Comparison of ENCODE assay signal across 33 cellular contexts in the genomic region with DNA sequence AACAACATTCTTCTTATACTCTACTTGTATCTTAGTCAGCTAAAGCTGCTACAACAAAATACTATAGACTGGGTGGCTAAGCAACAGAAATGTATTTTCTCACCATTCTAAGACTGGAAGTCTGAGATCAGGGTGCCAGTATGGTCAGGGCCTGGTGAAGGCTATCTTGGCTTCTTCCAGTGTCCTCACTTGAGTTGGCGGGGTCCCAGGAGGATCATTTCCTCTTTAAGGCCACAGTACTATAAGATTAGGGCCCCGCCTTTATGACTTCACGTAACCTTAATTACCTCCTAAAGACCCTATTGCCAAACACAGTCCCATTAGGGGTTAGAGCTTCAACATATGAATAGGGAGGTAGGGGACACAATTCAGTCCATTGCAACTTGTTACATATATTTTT. TPM values are rescaled to one million over a fixed set of nuclear protein-coding genes. Genes with fewer than 3 reads are reported as not detected.
DNase-seq lines count a peak whose midpoint lies in the region; ATAC-seq, FAIRE-seq and TF ChIP-seq lines count a peak whose summit lies in the region.
"Had no signal": no experiment of that assay in that cellular context is flagged by ENCODE, and none has a peak within 500 bp of the region (broad histone marks: within the 10 kb centered on the region; RNA-seq: fewer than 3 reads in every experiment).

No MANE protein-coding gene starts in this region.

- dilution Hi-C loops in keratinocyte (cut with MboI; ENCODE audit: extremely low pct_ligation_motif_present, low sequenced_read_pairs), result no loop called here

- no peak for FAIRE-seq in keratinocyte (lab: Jason Lieb, UNC)
- FAIRE-seq: A549, astrocyte, HTR-8/SVneo had no signal

- DNase-seq in left cardiac atrium (peak; percentile 51), right atrium auricular region (ENCODE audit: low spot score) (no peak), NOMO-1 treated with dmso at 0.1 percent for 144 hours (lab: John Stamatoyannopoulos, UW; ENCODE audit: unreplicated experiment) (peak; percentile 36), keratinocyte (ENCODE audit: low read depth, low spot score) (no peak), vagina (ENCODE audit: extremely low spot score in 2 of 2) (no peak), superior temporal gyrus (ENCODE audit: extremely low spot score) (no peak), DMS53 (lab: John Stamatoyannopoulos, UW) (no peak)
- DNase-seq: activated CD4-positive, alpha-beta T cell treated with anti-CD3 and anti-CD28 coated beads, Interleukin-2, amount 50 U/mL, for 48 hours; activated CD4-positive, CD25-positive, alpha-beta regulatory T cell treated with anti-CD3 and anti-CD28 coated beads, Interleukin-2, amount 50 U/mL, for 72 hours; activated naive CD8-positive, alpha-beta T cell treated with anti-CD3 and anti-CD28 coated beads, Interleukin-2, amount 50 U/mL, for 24 hours; activated T-cell treated with anti-CD3 and anti-CD28 coated beads, Interleukin-2, amount 50 U/mL, for 72 hours; Calu3; colonic mucosa; effector CD4-positive, alpha-beta T cell; islet precursor cell; MM.1S; naive thymus-derived CD8-positive, alpha-beta T cell; NCI-H1436 treated with DMSO at 0.1 percent for 48 hours; NCI-H748 treated with DMSO at 0.1 percent for 48 hours; SK-N-SH; stimulated activated CD4-positive, alpha-beta T cell treated with anti-CD3 and anti-CD28 coated beads, Interleukin-12 subunit alpha, Interleukin-12 subunit beta, amount 100 ng/mL, for 4 hours; stimulated activated CD4-positive, alpha-beta T cell treated with anti-CD3 and anti-CD28 coated beads, Interleukin-4, amount 100 ng/mL, for 1 hour; T-helper 2 cell; transverse colon had no signal

- H3K27ac ChIP-seq in right atrium auricular region, result no peak overlapping the region
- H3K27ac ChIP-seq in keratinocyte (ENCODE audit: control insufficient read depth, insufficient read depth, low read length), result peak overlapping the region; percentile 65
- peak overlapping the region; percentile 2 for H3K27ac ChIP-seq in vagina
- H3K27ac ChIP-seq: A549, cardiac muscle cell, colonic mucosa, KMS-11, RWPE1, transverse colon had no signal

- peak overlapping the region; percentile 78 for H3K4me2 ChIP-seq in keratinocyte (ENCODE audit: control insufficient read depth, extremely low read depth, insufficient read depth, low read depth, low read length)
- H3K4me2 ChIP-seq: A549, KMS-11, SK-N-SH had no signal

- peak in 1 of 2 donors; percentile 15 for ATAC-seq in left cardiac atrium
- no peak for ATAC-seq in GM18870 (IDR thresholded peaks at IDR 0.05; ENCODE audit: unreplicated experiment)
- ATAC-seq: A549; activated naive CD8-positive, alpha-beta T cell treated with anti-CD3 and anti-CD28 coated beads, Interleukin-2, amount 50 U/mL, for 24 hours; activated T-cell treated with anti-CD3 and anti-CD28 coated beads, Interleukin-2, amount 50 U/mL, for 72 hours; naive thymus-derived CD8-positive, alpha-beta T cell; sciatic nerve had no signal

- H3K9ac ChIP-seq in keratinocyte (ENCODE audit: control insufficient read depth, extremely low read depth, insufficient read depth, low read length), result no peak overlapping the region
- H3K9ac ChIP-seq: KMS-11, SK-N-SH had no signal

- no peaks in the 10 kb centered on the region for H3K9me3 ChIP-seq in right atrium auricular region
- H3K9me3 ChIP-seq in keratinocyte (ENCODE audit: control insufficient read depth, low read depth, low read length), result no peaks in the 10 kb centered on the region
- no peaks in the 10 kb centered on the region for H3K9me3 ChIP-seq in vagina
- H3K9me3 ChIP-seq: A549, colonic mucosa, SK-N-SH, transverse colon had no signal

- H3K4me3 ChIP-seq in right atrium auricular region (no peak overlapping the region), keratinocyte (ENCODE audit: control insufficient read depth in 2 of 3, extremely low read depth in 1 of 3, insufficient read depth in 2 of 3, low read depth in 1 of 3, low read length in 3 of 3) (no peak overlapping the region), vagina (no peak overlapping the region)
- H3K4me3 ChIP-seq: A549, cardiac muscle cell, colonic mucosa, lung, transverse colon had no signal

- H3K36me3 ChIP-seq in right atrium auricular region (no peaks in the 10 kb centered on the region), keratinocyte (ENCODE audit: control insufficient read depth in 2 of 2, extremely low read depth in 1 of 2, insufficient read depth in 2 of 2, low read length in 2 of 2) (no peaks in the 10 kb centered on the region), vagina (no peaks in the 10 kb centered on the region)
- H3K36me3 ChIP-seq: cardiac muscle cell, colonic mucosa, transverse colon had no signal

- TF ChIP-seq POLR2A in vagina (IDR thresholded peaks at IDR 0.05), result no peak

- TF ChIP-seq CTCF in right atrium auricular region (IDR thresholded peaks at IDR 0.05) (no peak), keratinocyte (optimal IDR thresholded peaks at IDR 0.05 in 1 of 3, IDR thresholded peaks at IDR 0.05 in 1 of 3, conservative IDR thresholded peaks at IDR 0.05 in 1 of 3; ENCODE audit: extremely low read depth in 1 of 3, insufficient read depth in 2 of 3, low read length in 3 of 3) (no peak), vagina (IDR thresholded peaks at IDR 0.05) (no peak)

- H3K4me1 ChIP-seq in right atrium auricular region (peaks cover 0 to 14% of the 10 kb centered on the region in 2 donors), keratinocyte (ENCODE audit: control insufficient read depth, extremely low read depth, insufficient read depth, low read length) (peaks cover 45% of the 10 kb centered on the region), vagina (peaks cover 19% of the 10 kb centered on the region)
- H3K4me1 ChIP-seq: colonic mucosa had no signal

- peaks cover 37% of the 10 kb centered on the region for H3K79me2 ChIP-seq in keratinocyte (ENCODE audit: control insufficient read depth, insufficient read depth, low read length)

- H3K9me1 ChIP-seq in keratinocyte (ENCODE audit: control insufficient read depth, extremely low read depth, insufficient read depth, low read length), result no peaks in the 10 kb centered on the region

- intact Hi-C loops in left cardiac atrium (cut with DNase I) (no loop called here), vagina (cut with DNase I) (no loop called here)

- no peaks in the 10 kb centered on the region for H4K20me1 ChIP-seq in keratinocyte (ENCODE audit: control insufficient read depth, extremely low read depth, insufficient read depth, low read length)

- H2AFZ ChIP-seq in keratinocyte (ENCODE audit: control insufficient read depth, low read length), result no peak overlapping the region

- H3K27me3 ChIP-seq in right atrium auricular region (no peaks in the 10 kb centered on the region), keratinocyte (ENCODE audit: control insufficient read depth, extremely low read depth, insufficient read depth, low read length) (no peaks in the 10 kb centered on the region), vagina (no peaks in the 10 kb centered on the region)
- H3K27me3 ChIP-seq: cardiac muscle cell, colonic mucosa, transverse colon had no signal

RNA-seq across cellular contexts. Expression of a gene that starts 30.7 kb away (rescaled TPM):
- 10 to 100 TPM; 42.1 to 67.5 TPM for total RNA-seq in left cardiac atrium
- total RNA-seq in right atrium auricular region, result 10 to 100 TPM; 79.6 to 80.5 TPM
- 66.2 to 128 TPM (median 110 TPM) in 3 replicates for polyA plus RNA-seq in keratinocyte
- 42.7 TPM for polyA plus RNA-seq in keratinocyte (2011; ENCODE audit: low read depth)
- polyA plus RNA-seq in keratinocyte (2011; cell fraction: cytosol; rRNA removed), result 66.1 and 85.6 TPM in 2 replicates
- polyA plus RNA-seq in keratinocyte (2011; cell fraction: nucleus; rRNA removed), result 150 and 155 TPM in 2 replicates
- polyA plus RNA-seq in keratinocyte (2012; ENCODE audit: low replicate concordance), result 52.6 and 125 TPM in 2 replicates
- 106 to 225 TPM (median 165 TPM) in 3 replicates for polyA minus RNA-seq in keratinocyte
- polyA minus RNA-seq in keratinocyte (2011; cell fraction: cytosol; rRNA and poly(A)+ RNA removed), result 85.4 TPM
- polyA minus RNA-seq in keratinocyte (2011; cell fraction: nucleus; rRNA and poly(A)+ RNA removed), result 209 and 348 TPM in 2 replicates
- 88.4 TPM for total RNA-seq in vagina

Comparison
In these comparisons a context has a peak if more than half of its experiments do, and no peak if none do; other contexts are left out.
1. DNase-seq: peak in left cardiac atrium (single experiment) and NOMO-1 treated with dmso at 0.1 percent for 144 hours (single experiment); none in right atrium auricular region (single experiment), keratinocyte (single experiment), vagina (0 of 2), superior temporal gyrus (single experiment) and DMS53 (single experiment).
2. H3K27ac ChIP-seq: peak in keratinocyte (single experiment) and vagina (single experiment); none in right atrium auricular region (0 of 2).